Comparison of ENCODE assay signal across 1 cellular context in the genomic region with DNA sequence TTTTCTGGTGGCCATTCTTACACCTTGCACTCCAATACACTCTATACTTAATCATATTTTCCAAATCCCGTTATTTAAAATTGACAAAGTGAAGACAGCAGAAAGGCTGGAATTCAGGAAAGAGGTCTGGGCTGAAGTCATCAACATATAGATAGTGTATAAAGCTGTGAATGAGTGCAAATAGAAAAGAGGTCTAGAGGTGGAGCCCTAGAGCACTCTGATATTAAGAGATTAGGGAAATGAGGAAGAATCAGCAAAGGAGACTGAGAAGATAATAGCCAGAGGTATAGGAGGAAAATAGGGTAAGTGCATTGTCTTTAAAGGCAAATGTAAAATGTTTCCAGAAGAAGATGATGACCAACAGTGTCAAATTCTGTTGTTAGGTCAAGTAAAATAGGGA.
TF ChIP-seq lines count a peak whose summit lies in the region.

No MANE protein-coding gene starts in this region.

TF ChIP-seq in GM12878, 131 proteins besides CTCF, POLR2A, EP300 and RAD21:
- no peak for TF ChIP-seq KDM1A (IDR thresholded peaks at IDR 0.05; ENCODE audit: borderline replicate concordance)
- no peak for TF ChIP-seq NFIC (IDR thresholded peaks at IDR 0.05; ENCODE audit: low read depth, low read length)
- TF ChIP-seq MEF2B (IDR thresholded peaks at IDR 0.05; ENCODE audit: partially characterized antibody, poor library complexity, severe bottlenecking), result no peak
- no peak for TF ChIP-seq ZNF274 (IDR thresholded peaks at IDR 0.05; ENCODE audit: insufficient read depth, insufficient read length)
